In the genomic region with DNA sequence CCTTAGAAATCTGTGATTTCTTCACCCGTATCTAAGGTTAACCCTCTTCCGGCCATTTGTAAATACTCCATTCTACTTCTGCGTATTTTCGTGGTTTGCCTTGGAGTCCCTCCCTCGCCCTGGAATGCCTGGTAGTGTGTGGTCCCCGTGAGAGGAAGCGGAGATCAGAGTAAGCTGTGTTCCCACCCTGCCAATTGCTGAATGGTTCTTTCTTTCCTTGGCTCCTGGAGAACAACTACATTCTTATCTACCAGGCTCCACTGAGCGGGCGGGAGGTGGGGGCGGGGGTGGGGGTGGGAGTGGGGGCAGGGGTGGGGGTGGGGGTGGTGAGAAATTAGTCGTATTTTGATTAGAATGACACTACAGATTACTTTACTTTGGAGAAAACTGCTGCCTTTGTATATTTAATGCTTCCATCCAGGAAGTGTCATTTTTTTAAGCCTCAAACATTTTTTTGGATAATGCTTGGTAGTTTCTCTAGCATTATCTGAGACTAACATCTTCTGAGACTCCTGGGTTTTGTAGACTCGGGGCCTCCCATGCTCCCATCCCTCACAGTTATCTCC, we compare ENCODE assay signal across 1 cellular context.
TF ChIP-seq lines count a peak whose summit lies in the region.

No MANE protein-coding gene starts in this region.

TF ChIP-seq in WTC11, 78 proteins besides CTCF, POLR2A, EP300 and RAD21:
- TF ChIP-seq, protein P1, sequence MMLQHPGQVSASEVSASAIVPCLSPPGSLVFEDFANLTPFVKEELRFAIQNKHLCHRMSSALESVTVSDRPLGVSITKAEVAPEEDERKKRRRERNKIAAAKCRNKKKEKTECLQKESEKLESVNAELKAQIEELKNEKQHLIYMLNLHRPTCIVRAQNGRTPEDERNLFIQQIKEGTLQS (CRISPR knock-in tag; conservative IDR thresholded peaks at IDR 0.05): no peak
- TF ChIP-seq SMAD4 (CRISPR knock-in tag; IDR thresholded peaks at IDR 0.05) (no peak), PRRX2 (CRISPR knock-in tag; IDR thresholded peaks at IDR 0.05) (no peak), JUN (CRISPR knock-in tag; IDR thresholded peaks at IDR 0.05) (no peak), RELA (CRISPR knock-in tag; IDR thresholded peaks at IDR 0.05; ENCODE audit: borderline replicate concordance) (no peak), JAZF1 (CRISPR knock-in tag; IDR thresholded peaks at IDR 0.05) (no peak), SMAD3 (CRISPR knock-in tag; IDR thresholded peaks at IDR 0.05; ENCODE audit: borderline replicate concordance) (no peak), NFYB (CRISPR knock-in tag; conservative IDR thresholded peaks at IDR 0.05; ENCODE audit: low read depth) (no peak)
- TF ChIP-seq, protein P2, sequence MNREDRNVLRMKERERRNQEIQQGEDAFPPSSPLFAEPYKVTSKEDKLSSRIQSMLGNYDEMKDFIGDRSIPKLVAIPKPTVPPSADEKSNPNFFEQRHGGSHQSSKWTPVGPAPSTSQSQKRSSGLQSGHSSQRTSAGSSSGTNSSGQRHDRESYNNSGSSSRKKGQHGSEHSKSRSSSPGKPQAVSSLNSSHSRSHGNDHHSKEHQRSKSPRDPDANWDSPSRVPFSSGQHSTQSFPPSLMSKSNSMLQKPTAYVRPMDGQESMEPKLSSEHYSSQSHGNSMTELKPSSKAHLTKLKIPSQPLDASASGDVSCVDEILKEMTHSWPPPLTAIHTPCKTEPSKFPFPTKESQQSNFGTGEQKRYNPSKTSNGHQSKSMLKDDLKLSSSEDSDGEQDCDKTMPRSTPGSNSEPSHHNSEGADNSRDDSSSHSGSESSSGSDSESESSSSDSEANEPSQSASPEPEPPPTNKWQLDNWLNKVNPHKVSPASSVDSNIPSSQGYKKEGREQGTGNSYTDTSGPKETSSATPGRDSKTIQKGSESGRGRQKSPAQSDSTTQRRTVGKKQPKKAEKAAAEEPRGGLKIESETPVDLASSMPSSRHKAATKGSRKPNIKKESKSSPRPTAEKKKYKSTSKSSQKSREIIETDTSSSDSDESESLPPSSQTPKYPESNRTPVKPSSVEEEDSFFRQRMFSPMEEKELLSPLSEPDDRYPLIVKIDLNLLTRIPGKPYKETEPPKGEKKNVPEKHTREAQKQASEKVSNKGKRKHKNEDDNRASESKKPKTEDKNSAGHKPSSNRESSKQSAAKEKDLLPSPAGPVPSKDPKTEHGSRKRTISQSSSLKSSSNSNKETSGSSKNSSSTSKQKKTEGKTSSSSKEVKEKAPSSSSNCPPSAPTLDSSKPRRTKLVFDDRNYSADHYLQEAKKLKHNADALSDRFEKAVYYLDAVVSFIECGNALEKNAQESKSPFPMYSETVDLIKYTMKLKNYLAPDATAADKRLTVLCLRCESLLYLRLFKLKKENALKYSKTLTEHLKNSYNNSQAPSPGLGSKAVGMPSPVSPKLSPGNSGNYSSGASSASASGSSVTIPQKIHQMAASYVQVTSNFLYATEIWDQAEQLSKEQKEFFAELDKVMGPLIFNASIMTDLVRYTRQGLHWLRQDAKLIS (CRISPR knock-in tag; IDR thresholded peaks at IDR 0.05; ENCODE audit: borderline replicate concordance): no peak
- TF ChIP-seq, protein P3, sequence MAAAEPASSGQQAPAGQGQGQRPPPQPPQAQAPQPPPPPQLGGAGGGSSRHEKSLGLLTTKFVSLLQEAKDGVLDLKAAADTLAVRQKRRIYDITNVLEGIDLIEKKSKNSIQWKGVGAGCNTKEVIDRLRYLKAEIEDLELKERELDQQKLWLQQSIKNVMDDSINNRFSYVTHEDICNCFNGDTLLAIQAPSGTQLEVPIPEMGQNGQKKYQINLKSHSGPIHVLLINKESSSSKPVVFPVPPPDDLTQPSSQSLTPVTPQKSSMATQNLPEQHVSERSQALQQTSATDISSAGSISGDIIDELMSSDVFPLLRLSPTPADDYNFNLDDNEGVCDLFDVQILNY (CRISPR knock-in tag; IDR thresholded peaks at IDR 0.05): no peak
- TF ChIP-seq, protein P4, sequence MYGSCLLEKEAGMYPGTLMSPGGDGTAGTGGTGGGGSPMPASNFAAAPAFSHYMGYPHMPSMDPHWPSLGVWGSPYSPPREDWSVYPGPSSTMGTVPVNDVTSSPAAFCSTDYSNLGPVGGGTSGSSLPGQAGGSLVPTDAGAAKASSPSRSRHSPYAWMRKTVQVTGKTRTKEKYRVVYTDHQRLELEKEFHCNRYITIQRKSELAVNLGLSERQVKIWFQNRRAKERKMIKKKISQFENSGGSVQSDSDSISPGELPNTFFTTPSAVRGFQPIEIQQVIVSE (CRISPR knock-in tag; IDR thresholded peaks at IDR 0.05; ENCODE audit: borderline replicate concordance): no peak
- TF ChIP-seq, protein P5, sequence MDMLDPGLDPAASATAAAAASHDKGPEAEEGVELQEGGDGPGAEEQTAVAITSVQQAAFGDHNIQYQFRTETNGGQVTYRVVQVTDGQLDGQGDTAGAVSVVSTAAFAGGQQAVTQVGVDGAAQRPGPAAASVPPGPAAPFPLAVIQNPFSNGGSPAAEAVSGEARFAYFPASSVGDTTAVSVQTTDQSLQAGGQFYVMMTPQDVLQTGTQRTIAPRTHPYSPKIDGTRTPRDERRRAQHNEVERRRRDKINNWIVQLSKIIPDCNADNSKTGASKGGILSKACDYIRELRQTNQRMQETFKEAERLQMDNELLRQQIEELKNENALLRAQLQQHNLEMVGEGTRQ (CRISPR knock-in tag; IDR thresholded peaks at IDR 0.05): no peak
- TF ChIP-seq, protein P6, sequence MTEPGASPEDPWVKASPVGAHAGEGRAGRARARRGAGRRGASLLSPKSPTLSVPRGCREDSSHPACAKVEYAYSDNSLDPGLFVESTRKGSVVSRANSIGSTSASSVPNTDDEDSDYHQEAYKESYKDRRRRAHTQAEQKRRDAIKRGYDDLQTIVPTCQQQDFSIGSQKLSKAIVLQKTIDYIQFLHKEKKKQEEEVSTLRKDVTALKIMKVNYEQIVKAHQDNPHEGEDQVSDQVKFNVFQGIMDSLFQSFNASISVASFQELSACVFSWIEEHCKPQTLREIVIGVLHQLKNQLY (CRISPR knock-in tag; IDR thresholded peaks at IDR 0.05): no peak
